In genomic region chr16:53492499-53492898, GRCh38 we compare ENCODE assay signal across 16 cellular contexts.
"Had no signal": no experiment of that assay in that cellular context is flagged by ENCODE, and none has a peak within 500 bp of the region (broad histone marks: within the 10 kb centered on the region; RNA-seq: fewer than 3 reads in every experiment).

No MANE protein-coding gene starts in this region.

- H3K27me3 Mint-ChIP-seq: activated naive CD8-positive, alpha-beta T cell treated with anti-CD3 and anti-CD28 coated beads, Interleukin-2, amount 10 ng/mL, durations not matched to agents 7 days and 5 days; natural killer cell treated with Interleukin-12 subunit alpha and Interleukin-12 subunit beta and Interleukin-15 and Interleukin-18, amount 100 ng/mL, for 72 hours; stimulated activated naive CD8-positive, alpha-beta T cell treated with anti-CD3 and anti-CD28 coated beads, Interleukin-15, Interleukin-2, amounts not matched to agents 100 ng/mL and 50 ng/mL, for 24 hours had no signal

- H3K4me1 ChIP-seq: breast epithelium, esophagus squamous epithelium, SJSA1 had no signal

- ATAC-seq: mucosa of descending colon; natural killer cell treated with Interleukin-12 subunit alpha and Interleukin-12 subunit beta and Interleukin-15 and Interleukin-18, amount 100 ng/mL, for 72 hours had no signal

- H3K27ac ChIP-seq: breast epithelium, esophagus squamous epithelium, SJSA1, thoracic aorta had no signal

- H3K9me3 ChIP-seq: breast epithelium, esophagus squamous epithelium, mucosa of descending colon, SJSA1, thoracic aorta had no signal

- H3K4me3 Mint-ChIP-seq: activated naive CD8-positive, alpha-beta T cell treated with anti-CD3 and anti-CD28 coated beads, Interleukin-2, amount 10 ng/mL, durations not matched to agents 7 days and 5 days; activated T-helper 1 cell treated with anti-CD3 and anti-CD28 coated beads, Interleukin-12 subunit alpha, Interleukin-12 subunit beta, Interleukin-2, Interleukin-4 antibody, amounts not matched to agents 30 ng/mL and 10 ng/mL and 1 ng/mL, durations not matched to agents 14 hours and 24 hours and 36 hours; natural killer cell treated with Interleukin-12 subunit alpha and Interleukin-12 subunit beta and Interleukin-15 and Interleukin-18, amount 100 ng/mL, for 72 hours; stimulated activated naive CD8-positive, alpha-beta T cell treated with anti-CD3 and anti-CD28 coated beads, Interleukin-15, Interleukin-2, amounts not matched to agents 100 ng/mL and 50 ng/mL, for 24 hours had no signal

- DNase-seq: activated naive CD8-positive, alpha-beta T cell treated with anti-CD3 and anti-CD28 coated beads, Interleukin-2, amount 10 ng/mL, durations not matched to agents 7 days and 5 days; aorta; esophagus squamous epithelium; foreskin fibroblast; mammary epithelial cell; mucosa of descending colon; stimulated activated CD4-positive, alpha-beta T cell treated with anti-CD3 and anti-CD28 coated beads, Interleukin-4, amount 100 ng/mL, for 1 hour; stimulated activated CD8-positive, alpha-beta memory T cell treated with anti-CD3 and anti-CD28 coated beads, Interleukin-4, amount 100 ng/mL, for 48 hours; SW 1271; T1000 had no signal

- H3K9me3 Mint-ChIP-seq: activated naive CD8-positive, alpha-beta T cell treated with anti-CD3 and anti-CD28 coated beads, Interleukin-2, amount 10 ng/mL, durations not matched to agents 7 days and 5 days; natural killer cell treated with Interleukin-12 subunit alpha and Interleukin-12 subunit beta and Interleukin-15 and Interleukin-18, amount 100 ng/mL, for 72 hours; stimulated activated naive CD8-positive, alpha-beta T cell treated with anti-CD3 and anti-CD28 coated beads, Interleukin-15, Interleukin-2, amounts not matched to agents 100 ng/mL and 50 ng/mL, for 24 hours had no signal

- H3K4me3 ChIP-seq: breast epithelium, esophagus squamous epithelium, mucosa of descending colon, SJSA1, thoracic aorta had no signal

- H3K27me3 ChIP-seq: breast epithelium, esophagus squamous epithelium, SJSA1 had no signal

- H3K36me3 ChIP-seq: breast epithelium had no signal

- H3K27ac Mint-ChIP-seq: activated naive CD8-positive, alpha-beta T cell treated with anti-CD3 and anti-CD28 coated beads, Interleukin-2, amount 10 ng/mL, durations not matched to agents 7 days and 5 days; activated T-helper 1 cell treated with anti-CD3 and anti-CD28 coated beads, Interleukin-12 subunit alpha, Interleukin-12 subunit beta, Interleukin-2, Interleukin-4 antibody, amounts not matched to agents 30 ng/mL and 10 ng/mL and 1 ng/mL, durations not matched to agents 14 hours and 24 hours and 36 hours had no signal
